Comparison of ENCODE assay signal across 8 cellular contexts in the genomic region with DNA sequence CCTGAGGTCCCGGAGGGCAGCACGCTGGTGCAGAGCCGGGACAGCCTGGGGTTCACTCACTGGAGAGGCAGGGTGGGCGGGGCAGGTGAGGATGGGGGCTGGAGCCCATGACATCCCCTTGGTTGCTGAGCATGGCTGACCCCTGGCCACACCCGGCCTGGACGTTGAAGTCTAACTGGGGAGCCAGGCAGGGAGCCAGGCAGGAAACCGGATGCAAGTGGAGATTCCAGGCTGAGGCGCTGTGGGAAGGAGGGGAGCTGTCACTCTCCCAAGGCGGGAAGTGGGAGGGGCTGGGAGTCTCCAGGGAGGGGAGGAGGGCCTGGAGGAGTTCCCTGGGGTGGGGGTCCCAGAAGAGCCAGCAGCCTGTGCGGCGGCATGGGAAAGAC.
DNase-seq lines count a peak whose midpoint lies in the region; ATAC-seq, FAIRE-seq and TF ChIP-seq lines count a peak whose summit lies in the region.

No MANE protein-coding gene starts in this region.

- no peaks in the 10 kb centered on the region for H3K36me3 Mint-ChIP-seq in memory B cell

- peaks cover 44% of the 10 kb centered on the region for H3K4me1 Mint-ChIP-seq in memory B cell

- DNase-seq in AG09309 (ENCODE audit: low read depth) (peak; percentile 38), NCI-H510A treated with DMSO at 0.1 percent for 48 hours (lab: John Stamatoyannopoulos, UW) (peak; percentile 42), epidermal melanocyte (ENCODE audit: insufficient read length, low spot score) (peak; percentile 98), memory B cell (ENCODE audit: low spot score in 2 of 2) (no peak), urothelium cell line (ENCODE audit: low spot score) (peak; percentile 75), NCI-H774 (lab: John Stamatoyannopoulos, UW) (no peak), GM19240 (ENCODE audit: insufficient read length, low spot score) (no peak)

- H3K27ac Mint-ChIP-seq in memory B cell = peak overlapping the region; percentile 82

- no peak for FAIRE-seq in urothelium cell line (lab: Jason Lieb, UNC)

- H3K9me3 Mint-ChIP-seq in memory B cell = no peaks in the 10 kb centered on the region

- no peak overlapping the region for H3K4me3 Mint-ChIP-seq in memory B cell

- peak overlapping the region; percentile 30 for H3K4me3 ChIP-seq in AG09309 (ENCODE audit: control insufficient read depth, low read depth, low read length)

- H3K27me3 Mint-ChIP-seq in memory B cell = no peaks in the 10 kb centered on the region

- ATAC-seq in memory B cell (ENCODE audit: low read depth) = no peak
- ATAC-seq in GM18873 (IDR thresholded peaks at IDR 0.05; ENCODE audit: low FRiP score, unreplicated experiment) = no peak

- TF ChIP-seq CTCF in AG09309 (IDR thresholded peaks at IDR 0.05; ENCODE audit: control insufficient read depth, insufficient read depth, low read depth, low read length, missing control alignments) = no peak

Comparison
In these comparisons a context has a peak if more than half of its experiments do, and no peak if none do; other contexts are left out.
1. DNase-seq: peak in AG09309 (single experiment), NCI-H510A treated with DMSO at 0.1 percent for 48 hours (single experiment), epidermal melanocyte (single experiment) and urothelium cell line (single experiment); none in memory B cell (0 of 2), NCI-H774 (single experiment) and GM19240 (single experiment).